ENCODE assay signal across 9 cellular contexts in the genomic region with DNA sequence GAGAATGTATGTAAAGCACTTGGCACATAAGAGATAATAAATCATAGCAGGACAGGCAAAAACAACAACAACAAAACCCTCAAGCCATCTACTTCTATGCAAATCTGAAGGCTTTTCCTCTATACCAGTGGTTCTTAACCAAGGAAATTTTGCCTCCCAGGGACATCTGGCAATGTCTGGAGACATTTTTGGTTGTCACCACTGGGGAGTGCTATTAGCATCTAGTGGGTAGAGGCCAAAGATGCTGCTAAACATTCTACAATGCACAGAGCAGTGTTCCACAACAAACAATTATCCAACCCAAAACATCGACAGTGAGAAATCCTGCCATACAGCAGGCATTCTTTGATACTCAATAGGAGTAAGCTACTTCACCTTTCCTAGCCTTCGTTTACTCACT. TPM values are rescaled to one million over a fixed set of nuclear protein-coding genes. Genes with fewer than 3 reads are reported as not detected.
DNase-seq lines count a peak whose midpoint lies in the region; ATAC-seq and TF ChIP-seq lines count a peak whose summit lies in the region.
"Had no signal": no experiment of that assay in that cellular context is flagged by ENCODE, and none has a peak within 500 bp of the region (broad histone marks: within the 10 kb centered on the region; RNA-seq: fewer than 3 reads in every experiment).

No MANE protein-coding gene starts in this region.

- peaks cover 13% of the 10 kb centered on the region for H3K36me3 Mint-ChIP-seq in activated CD4-positive, alpha-beta T cell treated with anti-CD3 and anti-CD28 coated beads, Interleukin-2, amount 10 ng/mL, durations not matched to agents 7 days and 5 days (ENCODE audit: low read depth)

- no peak overlapping the region for H3K27ac Mint-ChIP-seq in activated CD4-positive, alpha-beta T cell treated with anti-CD3 and anti-CD28 coated beads, Interleukin-2, amount 10 ng/mL, durations not matched to agents 7 days and 5 days

- H3K27ac ChIP-seq in spleen = no peak overlapping the region
- H3K27ac ChIP-seq: skin epidermis had no signal

- no peaks in the 10 kb centered on the region for H3K27me3 Mint-ChIP-seq in activated CD4-positive, alpha-beta T cell treated with anti-CD3 and anti-CD28 coated beads, Interleukin-2, amount 10 ng/mL, durations not matched to agents 7 days and 5 days

- H3K4me1 ChIP-seq in spleen = no peaks in the 10 kb centered on the region

- no peaks in the 10 kb centered on the region for H3K27me3 ChIP-seq in spleen (replicated peaks in 1 of 7)

- H3K36me3 ChIP-seq in spleen = peaks cover 0 to 46% (median 3%) of the 10 kb centered on the region in 6 donors

- ATAC-seq in GM19463 (IDR thresholded peaks at IDR 0.05; ENCODE audit: unreplicated experiment) = no peak

- DNase-seq in activated CD4-positive, alpha-beta T cell treated with anti-CD3 and anti-CD28 coated beads, Interleukin-2, amount 10 ng/mL, durations not matched to agents 7 days and 5 days = peak; percentile 21
- no peak for DNase-seq in activated CD4-positive, alpha-beta T cell treated with anti-CD3 and anti-CD28 coated beads for 48 hours
- DNase-seq in NCI-H69 (lab: John Stamatoyannopoulos, UW) (peak; percentile 28), epithelial cell of proximal tubule (ENCODE audit: low read depth) (no peak), spleen (no peak), AG08396 (ENCODE audit: low spot score) (no peak), EL (no peak)

- H3K4me3 ChIP-seq in epithelial cell of proximal tubule (ENCODE audit: low read depth, low read length) = no peak overlapping the region
- H3K4me3 ChIP-seq in spleen = no peak overlapping the region
- H3K4me3 ChIP-seq: skin epidermis had no signal

- CTCF ChIA-PET in activated CD4-positive, alpha-beta T cell treated with anti-CD3 and anti-CD28 coated beads, Interleukin-2, amount 10 ng/mL, durations not matched to agents 7 days and 5 days (lab: Charles Lee) = interaction anchor here (0.7 to 1.8 kb wide), 4 partner anchors 12 to 37 kb away, joined by 3 to 4 read pairs (median 3); no protein-coding TSS in a partner anchor

- intact Hi-C loops in spleen (cut with DNase I; ENCODE audit: low total_unique reads) = no loop called here

- POLR2A ChIA-PET in activated CD4-positive, alpha-beta T cell treated with anti-CD3 and anti-CD28 coated beads, Interleukin-2, amount 10 ng/mL, durations not matched to agents 7 days and 5 days (lab: Charles Lee) = interaction anchor here (0.6 kb wide), 1 partner anchor 94 kb away, joined by 11 read pairs; no protein-coding TSS in a partner anchor

- TF ChIP-seq POLR2A in spleen (IDR thresholded peaks at IDR 0.05) = no peak

- no peak overlapping the region for H3K4me3 Mint-ChIP-seq in activated CD4-positive, alpha-beta T cell treated with anti-CD3 and anti-CD28 coated beads, Interleukin-2, amount 10 ng/mL, durations not matched to agents 7 days and 5 days

- peak; percentile 43 for TF ChIP-seq CTCF in epithelial cell of proximal tubule (conservative IDR thresholded peaks at IDR 0.05; ENCODE audit: low read depth, low read length)
- peak in 9 of 11 experiments; percentile 13 to 45 (median 24) for TF ChIP-seq CTCF in spleen (IDR thresholded peaks at IDR 0.05 in 8 of 11, conservative IDR thresholded peaks at IDR 0.05 in 3 of 11)

- no peaks in the 10 kb centered on the region for H3K9me3 Mint-ChIP-seq in activated CD4-positive, alpha-beta T cell treated with anti-CD3 and anti-CD28 coated beads, Interleukin-2, amount 10 ng/mL, durations not matched to agents 7 days and 5 days

- no peaks in the 10 kb centered on the region for H3K9me3 ChIP-seq in spleen

- 92 to 98% (median 95%) methylated on average over 2 of the region's 2 CpGs for WGBS in spleen, 5 donors

- peaks cover 12% of the 10 kb centered on the region for H3K4me1 Mint-ChIP-seq in activated CD4-positive, alpha-beta T cell treated with anti-CD3 and anti-CD28 coated beads, Interleukin-2, amount 10 ng/mL, durations not matched to agents 7 days and 5 days

RNA-seq across cellular contexts. Expression of a gene that starts 28.2 kb away (rescaled TPM):
- total RNA-seq in activated CD4-positive, alpha-beta T cell treated with anti-CD3 and anti-CD28 coated beads, Interleukin-2, amount 10 ng/mL, durations not matched to agents 7 days and 5 days = 10 to 100 TPM; 32.8 to 41.2 TPM
- 16.7 and 17.3 TPM in 2 replicates for total RNA-seq in epithelial cell of proximal tubule
- total RNA-seq in spleen = 10 to 100 TPM; 26.8 to 32.0 (median 28.1) TPM
- polyA plus RNA-seq in spleen = 10 to 100 TPM; 15.5 to 22.5 (median 17.6) TPM

RNA-seq across cellular contexts. Expression of a gene that starts 55.9 kb away (rescaled TPM):
- 10 to 100 TPM; 33.5 to 35.3 TPM for total RNA-seq in activated CD4-positive, alpha-beta T cell treated with anti-CD3 and anti-CD28 coated beads, Interleukin-2, amount 10 ng/mL, durations not matched to agents 7 days and 5 days
- 19.8 and 29.6 TPM in 2 replicates for total RNA-seq in epithelial cell of proximal tubule
- 10 to 100 TPM in 4 of 7 donors, 1 to 10 TPM in 3; 8.6 to 16.7 (median 10.5) TPM for total RNA-seq in spleen
- polyA plus RNA-seq in spleen = 10 to 100 TPM; 12.6 to 16.6 (median 15.7) TPM

Comparison
In these comparisons a context has a peak if more than half of its experiments do, and no peak if none do; other contexts are left out.
1. DNase-seq: peak in activated CD4-positive, alpha-beta T cell treated with anti-CD3 and anti-CD28 coated beads, Interleukin-2, amount 10 ng/mL, durations not matched to agents 7 days and 5 days (single experiment) and NCI-H69 (single experiment); none in activated CD4-positive, alpha-beta T cell treated with anti-CD3 and anti-CD28 coated beads for 48 hours (single experiment), epithelial cell of proximal tubule (single experiment), spleen (single experiment), AG08396 (single experiment) and EL (single experiment).